In the genomic region with DNA sequence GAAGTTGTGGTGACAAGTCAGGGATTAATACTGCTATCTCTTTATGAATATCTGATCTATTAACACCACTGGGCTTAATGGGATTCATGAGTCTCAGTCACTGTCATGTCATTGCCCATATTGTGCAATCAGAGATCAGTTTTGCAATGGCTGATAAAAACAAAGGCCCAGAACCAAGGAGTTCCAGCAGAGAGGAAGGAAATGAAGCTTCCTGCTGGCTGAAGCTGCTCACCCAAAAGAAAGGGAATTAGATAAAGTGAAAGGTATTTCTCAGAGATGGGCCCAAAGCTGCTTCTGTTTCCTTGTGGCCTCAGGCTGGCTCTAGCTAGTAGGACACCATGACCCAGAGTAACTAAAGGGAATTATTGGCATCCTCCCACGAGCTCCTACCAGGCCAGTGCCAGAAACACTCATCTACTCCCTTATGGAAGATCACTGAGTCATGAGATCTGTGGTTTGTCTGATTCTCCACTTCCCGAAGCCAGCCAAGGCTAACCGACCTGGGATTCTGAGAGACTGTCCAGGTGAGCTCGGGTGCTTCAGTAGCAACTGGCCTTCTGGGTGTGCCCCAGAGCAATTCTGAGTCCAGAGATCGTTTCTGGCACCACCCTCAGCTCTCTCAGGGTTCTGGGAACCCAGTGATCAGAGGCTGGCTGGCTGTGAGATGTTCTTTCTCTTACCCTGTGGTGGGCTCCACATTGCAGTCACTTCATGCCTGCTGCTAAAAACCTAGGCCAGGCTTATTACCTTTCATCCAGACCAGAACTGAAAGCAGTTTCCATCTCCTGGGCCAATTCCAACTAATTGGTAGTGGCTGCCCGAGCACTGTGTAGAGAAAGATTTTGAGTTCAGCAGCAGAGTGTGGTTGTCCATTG, we compare ENCODE assay signal across 9 cellular contexts.
DNase-seq lines count a peak whose midpoint lies in the region; ATAC-seq and TF ChIP-seq lines count a peak whose summit lies in the region.
"Had no signal": no experiment of that assay in that cellular context is flagged by ENCODE, and none has a peak within 500 bp of the region (broad histone marks: within the 10 kb centered on the region; RNA-seq: fewer than 3 reads in every experiment).

No MANE protein-coding gene starts in this region.

- H3K36me3 Mint-ChIP-seq in brain = no peaks in the 10 kb centered on the region

- H3K9me3 Mint-ChIP-seq in brain = peaks cover 0 to 7% (median 3%) of the 10 kb centered on the region in 5 experiments

- H3K4me1 ChIP-seq in testis = peaks cover 24% of the 10 kb centered on the region

- no peak for TF ChIP-seq POLR2A in testis (IDR thresholded peaks at IDR 0.05)

- H3K9me3 ChIP-seq in testis = no peaks in the 10 kb centered on the region

- H3K4me1 Mint-ChIP-seq in brain = peaks cover 31% of the 10 kb centered on the region

- no peak overlapping the region for H3K4me3 Mint-ChIP-seq in brain
- H3K4me3 Mint-ChIP-seq: stimulated activated naive CD8-positive, alpha-beta T cell treated with anti-CD3 and anti-CD28 coated beads, Interleukin-15, Interleukin-2, amounts not matched to agents 100 ng/mL and 50 ng/mL, for 24 hours had no signal

- 35% methylated on average over 2 to 6 of the region's 6 CpGs for WGBS in testis, 2 donors

- H3K27ac ChIP-seq in testis = peak overlapping the region; percentile 57 to 75

- H3K27me3 Mint-ChIP-seq in brain = peaks cover 6% of the 10 kb centered on the region
- H3K27me3 Mint-ChIP-seq: stimulated activated naive CD8-positive, alpha-beta T cell treated with anti-CD3 and anti-CD28 coated beads, Interleukin-15, Interleukin-2, amounts not matched to agents 100 ng/mL and 50 ng/mL, for 24 hours had no signal

- H3K36me3 ChIP-seq in testis (ENCODE audit: low read depth, missing control alignments) = no peaks in the 10 kb centered on the region

- ATAC-seq in left lobe of liver (peak; percentile 87), GM21360 (IDR thresholded peaks at IDR 0.05; ENCODE audit: unreplicated experiment) (no peak), HG03025 (IDR thresholded peaks at IDR 0.05; ENCODE audit: low FRiP score, unreplicated experiment) (no peak), HG02763 (IDR thresholded peaks at IDR 0.05; ENCODE audit: unreplicated experiment) (no peak)

- no peaks in the 10 kb centered on the region for H3K27me3 ChIP-seq in testis

- DNase-seq in AG09309 (ENCODE audit: low read depth) = peak; percentile 73
- peak; percentile 85 for DNase-seq in LHCN-M2 (ENCODE audit: low read depth)
- peak; percentile 58 for DNase-seq in left lobe of liver (ENCODE audit: low spot score)
- peak; percentile 59 for DNase-seq in testis

- intact Hi-C loops in testis (cut with DNase I; ENCODE audit: low total_unique reads) = no loop called here

- H3K4me3 ChIP-seq in AG09309 (ENCODE audit: control insufficient read depth, low read depth, low read length) (no peak overlapping the region), testis (no peak overlapping the region)

- H3K27ac Mint-ChIP-seq in brain = peak overlapping the region in 3 of 5 experiments; percentile 4 to 63 (median 38)
- H3K27ac Mint-ChIP-seq: stimulated activated naive CD8-positive, alpha-beta T cell treated with anti-CD3 and anti-CD28 coated beads, Interleukin-15, Interleukin-2, amounts not matched to agents 100 ng/mL and 50 ng/mL, for 24 hours had no signal

- TF ChIP-seq CTCF in AG09309 (IDR thresholded peaks at IDR 0.05; ENCODE audit: control insufficient read depth, insufficient read depth, low read depth, low read length, missing control alignments) = no peak
- no peak for TF ChIP-seq CTCF in brain (conservative IDR thresholded peaks at IDR 0.05)
- TF ChIP-seq CTCF in testis (IDR thresholded peaks at IDR 0.05) = no peak
